In the genomic region with DNA sequence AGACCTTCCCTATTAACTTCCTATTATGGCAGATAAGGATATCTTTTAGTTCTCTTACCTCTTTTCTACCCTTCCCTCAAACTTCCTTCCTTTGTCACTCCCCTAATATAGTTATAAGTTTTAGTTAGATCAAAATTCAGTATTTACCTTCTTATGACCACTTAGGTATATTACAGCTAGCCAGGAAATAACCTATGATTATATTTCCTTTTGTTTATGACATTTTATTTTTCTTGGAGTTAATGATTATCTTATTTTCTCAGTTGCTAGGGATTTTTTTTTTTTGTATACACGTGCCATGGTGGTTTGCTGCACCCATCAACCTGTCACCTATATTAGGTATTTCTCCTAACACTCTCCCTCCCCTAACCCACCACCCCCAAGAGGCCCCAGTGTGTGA, we compare ENCODE assay signal across 7 cellular contexts.
"Had no signal": no experiment of that assay in that cellular context is flagged by ENCODE, and none has a peak within 500 bp of the region (broad histone marks: within the 10 kb centered on the region; RNA-seq: fewer than 3 reads in every experiment).

No MANE protein-coding gene starts in this region.

- H3K4me3 ChIP-seq: GM23248, HAP-1 had no signal

- H3K4me1 Mint-ChIP-seq: IgD-negative memory B cell had no signal

- H3K4me1 ChIP-seq: HAP-1 had no signal

- H3K27ac Mint-ChIP-seq: HFFc6, IgD-negative memory B cell had no signal

- DNase-seq: GM23248, GOT3, H7, HFFc6 had no signal

- H3K9me3 ChIP-seq: HAP-1 had no signal

- H3K4me3 Mint-ChIP-seq: HFFc6, IgD-negative memory B cell had no signal

- H3K36me3 ChIP-seq: HAP-1 had no signal

- H3K27ac ChIP-seq: GM23248, HL-60 had no signal
